Comparison of ENCODE assay signal across 8 cellular contexts in genomic region chr2:230987137-230988020, GRCh38. TPM values are rescaled to one million over a fixed set of nuclear protein-coding genes. Genes with fewer than 3 reads are reported as not detected.
DNase-seq lines count a peak whose midpoint lies in the region; ATAC-seq and TF ChIP-seq lines count a peak whose summit lies in the region.

No MANE protein-coding gene starts in this region.

- intact Hi-C loops in psoas muscle (cut with DNase I): loop anchor here (1.0 kb wide), 1 partner anchor 163 kb away; no protein-coding TSS in a partner anchor

- H3K27ac ChIP-seq in psoas muscle: no peak overlapping the region

- ATAC-seq in psoas muscle: peak; percentile 87 to 98 (median 90)

- H3K4me3 Mint-ChIP-seq in T-helper 1 cell treated with Interleukin-12 subunit alpha and Interleukin-12 subunit beta and Interleukin-4 antibody, amounts not matched to agents 30 μg/mL and 1 μg/mL, for 36 hours: peak overlapping the region; percentile 21

- TF ChIP-seq CTCF in AG09309 (IDR thresholded peaks at IDR 0.05; ENCODE audit: control insufficient read depth, insufficient read depth, low read depth, low read length, missing control alignments): peak; percentile 96
- peak; percentile 97 for TF ChIP-seq CTCF in psoas muscle (IDR thresholded peaks at IDR 0.05)

- H3K36me3 ChIP-seq in psoas muscle (ENCODE audit: insufficient read depth in 1 of 2, low read depth in 1 of 2): no peaks in the 10 kb centered on the region

- H3K9me3 Mint-ChIP-seq in T-helper 1 cell treated with Interleukin-12 subunit alpha and Interleukin-12 subunit beta and Interleukin-4 antibody, amounts not matched to agents 30 μg/mL and 1 μg/mL, for 36 hours: no peaks in the 10 kb centered on the region

- in situ Hi-C loops in GM18951 (cut with MboI; ENCODE audit: low sequenced_read_pairs, unreplicated experiment): loop anchor here (5.0 kb wide), 2 partner anchors 35 to 85 kb away; no protein-coding TSS in a partner anchor

- no peak for DNase-seq in AG09309 (ENCODE audit: low read depth)
- DNase-seq in NAMALWA (ENCODE audit: low spot score): peak; percentile 69
- peak; percentile 8 for DNase-seq in amniotic stem cell (lab: John Stamatoyannopoulos, UW)
- DNase-seq in hepatic stellate cell (ENCODE audit: low spot score): peak; percentile 91
- DNase-seq in psoas muscle: peak; percentile 83 to 89
- DNase-seq in ureter (ENCODE audit: low spot score): peak; percentile 84

- H3K27me3 Mint-ChIP-seq in T-helper 1 cell treated with Interleukin-12 subunit alpha and Interleukin-12 subunit beta and Interleukin-4 antibody, amounts not matched to agents 30 μg/mL and 1 μg/mL, for 36 hours (ENCODE audit: low read depth): peaks cover 51% of the 10 kb centered on the region

- TF ChIP-seq POLR2A in GM18951 (IDR thresholded peaks at IDR 0.05; ENCODE audit: extremely low read depth, insufficient read depth, insufficient read length): peak; percentile 40

- no peaks in the 10 kb centered on the region for H3K9me3 ChIP-seq in psoas muscle

- peaks cover 4% of the 10 kb centered on the region for H3K4me1 ChIP-seq in psoas muscle

- H3K4me1 Mint-ChIP-seq in T-helper 1 cell treated with Interleukin-12 subunit alpha and Interleukin-12 subunit beta and Interleukin-4 antibody, amounts not matched to agents 30 μg/mL and 1 μg/mL, for 36 hours (ENCODE audit: low read depth): peaks cover 22% of the 10 kb centered on the region

- H3K27me3 ChIP-seq in psoas muscle (ENCODE audit: insufficient read depth in 3 of 3, low read length in 2 of 3): peaks cover 0 to 35% (median 4%) of the 10 kb centered on the region in 3 donors

- no peaks in the 10 kb centered on the region for H3K36me3 Mint-ChIP-seq in T-helper 1 cell treated with Interleukin-12 subunit alpha and Interleukin-12 subunit beta and Interleukin-4 antibody, amounts not matched to agents 30 μg/mL and 1 μg/mL, for 36 hours (ENCODE audit: low read depth)

- 9 to 12% (median 9%) methylated on average over 34 of the region's 34 CpGs for WGBS in psoas muscle, 3 donors

- H3K27ac Mint-ChIP-seq in T-helper 1 cell treated with Interleukin-12 subunit alpha and Interleukin-12 subunit beta and Interleukin-4 antibody, amounts not matched to agents 30 μg/mL and 1 μg/mL, for 36 hours: no peak overlapping the region

- H3K4me3 ChIP-seq in AG09309 (ENCODE audit: control insufficient read depth, low read depth, low read length) (peak overlapping the region; percentile 34), psoas muscle (peak overlapping the region; percentile 54)

RNA-seq across cellular contexts. Expression of gene SPATA3, which starts 8.5 kb away (rescaled TPM):
- total RNA-seq in psoas muscle: not detected
- not detected for polyA plus RNA-seq in psoas muscle
- total RNA-seq in ureter: not detected

RNA-seq across cellular contexts. Expression of gene C2orf72, which starts 49.9 kb away (rescaled TPM):
- under 1 TPM in 1 of 4 donors, not detected in 3; 0.12 TPM for total RNA-seq in psoas muscle
- under 1 TPM in 2 of 3 donors, not detected in 1; 0.03 to 0.05 TPM for polyA plus RNA-seq in psoas muscle
- total RNA-seq in ureter: 1.0 TPM
